8 cellular contexts compared by ENCODE assay signal in the genomic region with DNA sequence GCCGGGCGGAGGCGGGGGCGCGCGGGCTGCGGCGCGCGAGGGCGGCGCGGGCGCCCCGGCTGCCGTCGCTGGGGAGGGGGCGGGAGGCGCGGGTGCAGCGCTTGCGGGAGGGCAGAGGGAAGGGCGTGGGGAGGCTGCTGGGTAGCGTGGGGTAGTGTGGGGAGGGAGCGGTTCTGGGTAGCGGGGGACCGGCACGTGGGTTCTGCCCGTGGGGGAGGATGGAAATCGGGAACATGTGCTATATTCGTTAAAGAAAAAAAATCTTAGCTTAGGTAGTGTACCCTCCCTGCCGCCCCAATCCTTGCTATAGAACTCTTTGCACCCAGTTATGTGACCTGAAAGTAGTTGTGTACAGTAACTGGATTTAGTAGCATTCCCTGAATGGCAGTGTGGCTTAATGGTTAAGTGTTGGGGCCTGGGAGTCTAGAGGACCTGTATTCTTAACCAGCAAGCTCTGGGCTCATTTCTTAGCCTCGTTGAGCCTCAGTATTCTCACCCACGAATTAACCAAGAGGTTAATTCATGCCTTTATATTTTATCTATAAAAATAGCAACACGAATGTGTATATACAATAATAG. TPM values are rescaled to one million over a fixed set of nuclear protein-coding genes. Genes with fewer than 3 reads are reported as not detected.
DNase-seq lines count a peak whose midpoint lies in the region; ATAC-seq, FAIRE-seq and TF ChIP-seq lines count a peak whose summit lies in the region.

No MANE protein-coding gene starts in this region.

- DNase-seq in RKO (ENCODE audit: low spot score) (peak; percentile 59), astrocyte (ENCODE audit: low read depth) (no peak), kidney (peak; percentile 81), NCI-H187 (lab: John Stamatoyannopoulos, UW) (no peak)
- DNase-seq in stimulated activated CD4-positive, alpha-beta T cell treated with anti-CD3 and anti-CD28 coated beads, Interleukin-1b, Interleukin-23, amount 100 ng/mL, for 24 hours (ENCODE audit: low read depth in 4 of 4, low spot score in 1 of 4): peak in 3 of 4 experiments; percentile 21 to 31 (median 24)

- TF ChIP-seq CTCF in astrocyte (IDR thresholded peaks at IDR 0.05; ENCODE audit: insufficient read depth, low read depth, low read length): no peak
- TF ChIP-seq CTCF in kidney (IDR thresholded peaks at IDR 0.05; ENCODE audit: borderline replicate concordance, extremely low read depth, insufficient read depth): no peak

- no peaks in the 10 kb centered on the region for H3K36me3 Mint-ChIP-seq in astrocyte (ENCODE audit: low read depth, unreplicated experiment)

- peak overlapping the region; percentile 69 for H3K27ac Mint-ChIP-seq in astrocyte (ENCODE audit: unreplicated experiment)

- intact Hi-C loops in kidney (cut with DNase I): no loop called here

- peak overlapping the region; percentile 91 for H3K4me2 ChIP-seq in astrocyte (ENCODE audit: low read length)

- H3K36me3 ChIP-seq in ACC112 (ENCODE audit: insufficient read depth, low read length) (0 out of 2 replicates have a peak, but pooled peaks cover 4% of the 10 kb centered on the region), astrocyte (ENCODE audit: insufficient read depth, low read length) (no peaks in the 10 kb centered on the region), kidney (ENCODE audit: control insufficient read depth in 1 of 2, insufficient read depth in 2 of 2, low read length in 2 of 2) (no peaks in the 10 kb centered on the region)

- FAIRE-seq in astrocyte (lab: Jason Lieb, UNC) (no peak), kidney (lab: Jason Lieb, UNC) (no peak)

- H3K27me3 ChIP-seq in ACC112 (ENCODE audit: insufficient read depth, low read length) (no peaks in the 10 kb centered on the region), astrocyte (ENCODE audit: insufficient read depth, low read length) (no peaks in the 10 kb centered on the region)

- H3K4me3 Mint-ChIP-seq in astrocyte (ENCODE audit: unreplicated experiment): peak overlapping the region; percentile 93

- no peak overlapping the region for H3K27ac ChIP-seq in ACC112 (ENCODE audit: low read depth, low read length)
- H3K27ac ChIP-seq in astrocyte (ENCODE audit: low read depth, low read length): peak overlapping the region; percentile 15
- H3K27ac ChIP-seq in kidney (ENCODE audit: low read depth in 2 of 2, low read length in 2 of 2): no peak overlapping the region

- H3K79me2 ChIP-seq in ACC112 (ENCODE audit: control insufficient read depth, insufficient read depth, low read length, unreplicated experiment) (peaks cover 49% of the 10 kb centered on the region), astrocyte (ENCODE audit: insufficient read depth, low read length) (peaks cover 52% of the 10 kb centered on the region)

- H4K20me1 ChIP-seq in astrocyte (ENCODE audit: insufficient read depth, low read length): peaks cover 45% of the 10 kb centered on the region

- peaks cover 21% of the 10 kb centered on the region for H3K4me1 Mint-ChIP-seq in astrocyte (ENCODE audit: low read depth, unreplicated experiment)

- H3K27me3 Mint-ChIP-seq in astrocyte (ENCODE audit: low read depth, unreplicated experiment): no peaks in the 10 kb centered on the region

- peak overlapping the region; percentile 88 for H3K4me3 ChIP-seq in ACC112 (ENCODE audit: low read depth, low read length)
- peak overlapping the region; percentile 77 for H3K4me3 ChIP-seq in astrocyte (ENCODE audit: insufficient read depth, low read depth, low read length)
- peak overlapping the region; percentile 70 to 73 for H3K4me3 ChIP-seq in kidney (ENCODE audit: low read length in 2 of 2)

- peak; percentile 11 for ATAC-seq in GM21529 (IDR thresholded peaks at IDR 0.05; ENCODE audit: unreplicated experiment)
- ATAC-seq in GM21515 (IDR thresholded peaks at IDR 0.05; ENCODE audit: unreplicated experiment): no peak

- H2AFZ ChIP-seq in ACC112 (ENCODE audit: low read length, unreplicated experiment): peak overlapping the region; percentile 90
- H2AFZ ChIP-seq in astrocyte (ENCODE audit: low read depth, low read length): peak overlapping the region; percentile 34

- H3K4me1 ChIP-seq in ACC112 (ENCODE audit: control insufficient read depth, insufficient read depth, low read length, unreplicated experiment) (peaks cover 12% of the 10 kb centered on the region), astrocyte (ENCODE audit: insufficient read depth, low read length) (peaks cover 12% of the 10 kb centered on the region), kidney (ENCODE audit: control insufficient read depth in 1 of 2, insufficient read depth in 1 of 2, low read depth in 1 of 2, low read length in 2 of 2) (peaks cover 0 to 2% of the 10 kb centered on the region in 2 donors)

- peak overlapping the region; percentile 82 for H3K9ac ChIP-seq in astrocyte (ENCODE audit: low read length)
- peak overlapping the region; percentile 52 to 55 for H3K9ac ChIP-seq in kidney (ENCODE audit: low read length in 2 of 2)

- H3K9me3 Mint-ChIP-seq in astrocyte (ENCODE audit: unreplicated experiment): no peaks in the 10 kb centered on the region

- H3K9me3 ChIP-seq in astrocyte (ENCODE audit: insufficient read depth, low read depth, low read length): no peaks in the 10 kb centered on the region
- no peaks in the 10 kb centered on the region for H3K9me3 ChIP-seq in kidney (ENCODE audit: control insufficient read depth in 1 of 2, low read length in 2 of 2)

RNA-seq across cellular contexts. Expression of gene RABEP1, which starts 0.6 kb away (rescaled TPM):
- total RNA-seq in astrocyte (49.0 and 53.9 TPM in 2 replicates), kidney (47.6 TPM)
- 21.1 TPM for polyA plus RNA-seq in kidney (ENCODE audit: insufficient read depth, low read depth, low replicate concordance)

RNA-seq across cellular contexts. Expression of gene SCIMP, which starts 48.1 kb away (rescaled TPM):
- total RNA-seq in astrocyte (not detected in 2 replicates), kidney (7.6 TPM)
- polyA plus RNA-seq in kidney (ENCODE audit: insufficient read depth, low read depth, low replicate concordance): 0.37 TPM

Comparison
In these comparisons a context has a peak if more than half of its experiments do, and no peak if none do; other contexts are left out.
1. DNase-seq: peak in RKO (single experiment), kidney (single experiment) and stimulated activated CD4-positive, alpha-beta T cell treated with anti-CD3 and anti-CD28 coated beads, Interleukin-1b, Interleukin-23, amount 100 ng/mL, for 24 hours (3 of 4); none in astrocyte (single experiment) and NCI-H187 (0 of 2).
2. Peak in every context shown above with its lines, with median percentiles within 50 percentile points of each other: H3K4me3 ChIP-seq.